ENCODE assay signal across 21 cellular contexts in genomic region chr6:43842964-43843645, GRCh38.
"Had no signal": no experiment of that assay in that cellular context is flagged by ENCODE, and none has a peak within 500 bp of the region (broad histone marks: within the 10 kb centered on the region; RNA-seq: fewer than 3 reads in every experiment).

No MANE protein-coding gene starts in this region.

- H3K27ac Mint-ChIP-seq: activated naive CD4-positive, alpha-beta T cell treated with anti-CD3 and anti-CD28 coated beads, Interleukin-2, amount 50 U/mL, for 72 hours; activated T-cell treated with anti-CD3 and anti-CD28 coated beads, Interleukin-2, amount 50 U/mL, for 72 hours; endodermal cell; mesothelial cell of epicardium; T-helper 1 cell treated with Interleukin-12 subunit alpha and Interleukin-12 subunit beta and Interleukin-4 antibody, amounts not matched to agents 30 μg/mL and 1 μg/mL, for 36 hours had no signal

- H3K4me3 Mint-ChIP-seq: activated T-cell treated with anti-CD3 and anti-CD28 coated beads, Interleukin-2, amount 50 U/mL, for 72 hours; endodermal cell; mesothelial cell of epicardium; neural crest cell; T-helper 1 cell treated with Interleukin-12 subunit alpha and Interleukin-12 subunit beta and Interleukin-4 antibody, amounts not matched to agents 30 μg/mL and 1 μg/mL, for 36 hours had no signal

- H3K36me3 Mint-ChIP-seq: activated naive CD4-positive, alpha-beta T cell treated with anti-CD3 and anti-CD28 coated beads, Interleukin-2, amount 50 U/mL, for 72 hours; mesothelial cell of epicardium had no signal

- H3K4me1 ChIP-seq: foreskin keratinocyte had no signal

- H3K9me3 Mint-ChIP-seq: activated naive CD4-positive, alpha-beta T cell treated with anti-CD3 and anti-CD28 coated beads, Interleukin-2, amount 50 U/mL, for 72 hours; activated T-cell treated with anti-CD3 and anti-CD28 coated beads, Interleukin-2, amount 50 U/mL, for 72 hours; endodermal cell; mesothelial cell of epicardium; neural crest cell; T-helper 1 cell treated with Interleukin-12 subunit alpha and Interleukin-12 subunit beta and Interleukin-4 antibody, amounts not matched to agents 30 μg/mL and 1 μg/mL, for 36 hours had no signal

- FAIRE-seq: colon had no signal

- H3K27ac ChIP-seq: epithelial cell of prostate, foreskin keratinocyte, WERI-Rb-1 had no signal

- DNase-seq: activated CD4-positive, alpha-beta T cell treated with anti-CD3 and anti-CD28 coated beads for 1 hour; activated CD8-positive, alpha-beta memory T cell treated with anti-CD3 and anti-CD28 coated beads for 24 hours; activated CD8-positive, alpha-beta memory T cell treated with anti-CD3 and anti-CD28 coated beads, Interleukin-2, amount 50 U/mL, for 48 hours; activated gamma-delta T cell; activated T-cell treated with anti-CD3 and anti-CD28 coated beads, Interleukin-2, amount 50 U/mL, for 72 hours; amniotic stem cell; central memory CD4-positive, alpha-beta T cell; endodermal cell; foreskin keratinocyte; glutamatergic neuron; hypothalamus; islet precursor cell; stimulated activated naive CD8-positive, alpha-beta T cell treated with anti-CD3 and anti-CD28 coated beads, Interleukin-15, Interleukin-2, amounts not matched to agents 100 U/mL and 50 U/mL, for 24 hours; trophoblast cell; WERI-Rb-1 had no signal

- ATAC-seq: activated naive CD4-positive, alpha-beta T cell treated with anti-CD3 and anti-CD28 coated beads, Interleukin-2, amount 50 U/mL, for 72 hours; activated T-cell treated with anti-CD3 and anti-CD28 coated beads, Interleukin-2, amount 50 U/mL, for 72 hours; foreskin keratinocyte; stimulated activated naive CD8-positive, alpha-beta T cell treated with anti-CD3 and anti-CD28 coated beads, Interleukin-15, Interleukin-2, amounts not matched to agents 100 U/mL and 50 U/mL, for 24 hours had no signal

- H3K36me3 ChIP-seq: WERI-Rb-1 had no signal
